15 cellular contexts compared by ENCODE assay signal in genomic region chr1:30511106-30511505, GRCh38.
A peak's percentile ranks its signal among the peaks of the same experiment; 100 is the strongest.
DNase-seq lines count a peak whose midpoint lies in the region; FAIRE-seq and TF ChIP-seq lines count a peak whose summit lies in the region.
"Had no signal": no experiment of that assay in that cellular context is flagged by ENCODE, and none has a peak within 500 bp of the region (broad histone marks: within the 10 kb centered on the region; RNA-seq: fewer than 3 reads in every experiment).

No MANE protein-coding gene starts in this region.

- peak; percentile 20 for FAIRE-seq in keratinocyte (lab: Jason Lieb, UNC)
- FAIRE-seq: GM19239, H54 had no signal

- DNase-seq in H9, result peak; percentile 17
- DNase-seq in ecto neural progenitor cell (ENCODE audit: low spot score), result peak; percentile 24
- no peak for DNase-seq in keratinocyte (ENCODE audit: low read depth, low spot score)
- peak; percentile 2 for DNase-seq in progenitor cell of endocrine pancreas (ENCODE audit: low spot score, unreplicated experiment)
- DNase-seq in pons (ENCODE audit: low spot score), result no peak
- no peak for DNase-seq in stimulated activated CD8-positive, alpha-beta memory T cell treated with anti-CD3 and anti-CD28 coated beads, Interleukin-4, amount 100 ng/mL, for 48 hours
- DNase-seq in amniotic stem cell (lab: John Stamatoyannopoulos, UW), result no peak
- DNase-seq: ACHN; CD4-positive, CD25-positive, alpha-beta regulatory T cell; DMS53; GF-D8 had no signal

- H3K9me3 Mint-ChIP-seq in H9 (no peaks in the 10 kb centered on the region; a peak in 1 of 5 replicates), progenitor cell of endocrine pancreas (ENCODE audit: low read depth) (no peaks in the 10 kb centered on the region)

- H2BK120ac ChIP-seq in H9 (ENCODE audit: low read depth, low read length, poor library complexity, severe bottlenecking), result no peak overlapping the region

- no peaks in the 10 kb centered on the region for H3K79me1 ChIP-seq in H9 (ENCODE audit: insufficient read depth, low read depth, low read length, poor library complexity, severe bottlenecking)

- H3K27me3 Mint-ChIP-seq in H9 (ENCODE audit: low read depth) (peaks cover 4% of the 10 kb centered on the region), progenitor cell of endocrine pancreas (peaks cover 13% of the 10 kb centered on the region)

- H2BK5ac ChIP-seq in H9 (ENCODE audit: insufficient read length, low read length), result no peak overlapping the region

- TF ChIP-seq CTCF in H9 (conservative IDR thresholded peaks at IDR 0.05) (no peak), keratinocyte (optimal IDR thresholded peaks at IDR 0.05 in 1 of 3, IDR thresholded peaks at IDR 0.05 in 1 of 3, conservative IDR thresholded peaks at IDR 0.05 in 1 of 3; ENCODE audit: extremely low read depth in 1 of 3, insufficient read depth in 2 of 3, low read length in 3 of 3) (no peak), progenitor cell of endocrine pancreas (IDR thresholded peaks at IDR 0.05; ENCODE audit: unreplicated experiment) (no peak)

- no peaks in the 10 kb centered on the region for H4K20me1 ChIP-seq in H9 (ENCODE audit: control insufficient read depth, insufficient read depth, insufficient read length)
- no peaks in the 10 kb centered on the region for H4K20me1 ChIP-seq in keratinocyte (ENCODE audit: control insufficient read depth, extremely low read depth, insufficient read depth, low read length)

- H3K4me2 ChIP-seq in H9 (ENCODE audit: insufficient read depth, insufficient read length, low read length) (no peak overlapping the region), keratinocyte (ENCODE audit: control insufficient read depth, extremely low read depth, insufficient read depth, low read depth, low read length) (peak overlapping the region; percentile 46)
- H3K4me2 ChIP-seq: BLaER1 treated with 17β-estradiol and CSF1 and Interleukin-3, amounts not matched to agents 10 nM and 100 nM had no signal

- H3K23me2 ChIP-seq in H9 (ENCODE audit: insufficient read length, low read depth, low read length, poor library complexity, severe bottlenecking), result no peaks in the 10 kb centered on the region

- WGBS in H9 (ENCODE audit: extremely low coverage, insufficient read length, low lambda C conversion rate), result no CpG with 5 or more reads among the region's 5 CpGs

- H3K9me1 ChIP-seq in keratinocyte (ENCODE audit: control insufficient read depth, extremely low read depth, insufficient read depth, low read length), result no peaks in the 10 kb centered on the region

- no peak overlapping the region for H4K91ac ChIP-seq in H9 (ENCODE audit: insufficient read length, low read depth, low read length)

- no peak overlapping the region for H3K18ac ChIP-seq in H9 (ENCODE audit: insufficient read length, low read depth, low read length)

- H3K4me1 Mint-ChIP-seq in H9 (peaks cover 29 to 38% of the 10 kb centered on the region in 2 experiments), progenitor cell of endocrine pancreas (ENCODE audit: low read depth) (no peaks in the 10 kb centered on the region)
- H3K4me1 Mint-ChIP-seq: CD4-positive, CD25-positive, alpha-beta regulatory T cell; IgD-negative memory B cell had no signal

- H2AFZ ChIP-seq in H9 (ENCODE audit: low read length) (no peak overlapping the region), keratinocyte (ENCODE audit: control insufficient read depth, low read length) (no peak overlapping the region)

- no peak overlapping the region for H4K8ac ChIP-seq in H9 (replicated peaks; ENCODE audit: insufficient read length, low read depth, low read length)

- H3K4me3 Mint-ChIP-seq in H9 (no peak overlapping the region; a peak in 1 of 5 replicates), progenitor cell of endocrine pancreas (ENCODE audit: low read depth) (no peak overlapping the region)
- H3K4me3 Mint-ChIP-seq: CD4-positive, CD25-positive, alpha-beta regulatory T cell; IgD-negative memory B cell had no signal

- no peak overlapping the region for H3K14ac ChIP-seq in H9 (ENCODE audit: insufficient read depth, low read length)

- no peak overlapping the region for H2BK15ac ChIP-seq in H9 (ENCODE audit: low read depth, low read length)

- dilution Hi-C loops in keratinocyte (cut with MboI; ENCODE audit: extremely low pct_ligation_motif_present, low sequenced_read_pairs), result no loop called here

- no peak overlapping the region for H2AK5ac ChIP-seq in H9 (ENCODE audit: insufficient read length, low read length)

- no peak overlapping the region for H3K56ac ChIP-seq in H9 (ENCODE audit: insufficient read length, low read depth, low read length)

- H3K9me3 ChIP-seq in H9 (ENCODE audit: control insufficient read depth, low read depth, low read length) (no peaks in the 10 kb centered on the region), keratinocyte (ENCODE audit: control insufficient read depth, low read depth, low read length) (no peaks in the 10 kb centered on the region)
- H3K9me3 ChIP-seq: BLaER1 treated with 17β-estradiol and CSF1 and Interleukin-3, amounts not matched to agents 10 nM and 100 nM had no signal

- H3T11ph ChIP-seq in H9 (ENCODE audit: low read length), result no peak overlapping the region

- H3K27ac ChIP-seq in H9 (ENCODE audit: insufficient read length, low read depth, low read length) (no peak overlapping the region), keratinocyte (ENCODE audit: control insufficient read depth, insufficient read depth, low read length) (no peak overlapping the region)
- H3K27ac ChIP-seq: BLaER1 treated with 17β-estradiol and CSF1 and Interleukin-3, amounts not matched to agents 10 nM and 100 nM had no signal

- H3K4ac ChIP-seq in H9 (ENCODE audit: low read depth, low read length), result no peak overlapping the region

- H3K79me2 ChIP-seq in H9 (ENCODE audit: insufficient read depth, low read length) (no peaks in the 10 kb centered on the region), keratinocyte (ENCODE audit: control insufficient read depth, insufficient read depth, low read length) (no peaks in the 10 kb centered on the region)

- H3K9ac ChIP-seq in H9 (ENCODE audit: extremely low read depth, insufficient read length, low read length), result no peak overlapping the region
- H3K9ac ChIP-seq in keratinocyte (ENCODE audit: control insufficient read depth, extremely low read depth, insufficient read depth, low read length), result no peak overlapping the region
- H3K9ac ChIP-seq: BLaER1 treated with 17β-estradiol and CSF1 and Interleukin-3, amounts not matched to agents 10 nM and 100 nM had no signal

- no peak overlapping the region for H2BK12ac ChIP-seq in H9 (ENCODE audit: insufficient read length, low read depth, low read length)

- H3K36me3 ChIP-seq in keratinocyte (ENCODE audit: control insufficient read depth in 2 of 2, extremely low read depth in 1 of 2, insufficient read depth in 2 of 2, low read length in 2 of 2), result no peaks in the 10 kb centered on the region
- H3K36me3 ChIP-seq: BLaER1 treated with 17β-estradiol and CSF1 and Interleukin-3, amounts not matched to agents 10 nM and 100 nM had no signal

- H3K4me3 ChIP-seq in keratinocyte (ENCODE audit: control insufficient read depth in 2 of 3, extremely low read depth in 1 of 3, insufficient read depth in 2 of 3, low read depth in 1 of 3, low read length in 3 of 3), result no peak overlapping the region
- H3K4me3 ChIP-seq: BLaER1 treated with 17β-estradiol and CSF1 and Interleukin-3, amounts not matched to agents 10 nM and 100 nM had no signal

- H3K27ac Mint-ChIP-seq in H9, result no peak overlapping the region; a peak in 1 of 7 replicates
- no peak overlapping the region for H3K27ac Mint-ChIP-seq in progenitor cell of endocrine pancreas
- H3K27ac Mint-ChIP-seq: CD4-positive, CD25-positive, alpha-beta regulatory T cell; IgD-negative memory B cell had no signal

- H3K4me1 ChIP-seq in H9 (ENCODE audit: insufficient read depth, low read length) (no peaks in the 10 kb centered on the region), keratinocyte (ENCODE audit: control insufficient read depth, extremely low read depth, insufficient read depth, low read length) (peaks cover 17% of the 10 kb centered on the region)
- H3K4me1 ChIP-seq: BLaER1 treated with 17β-estradiol and CSF1 and Interleukin-3, amounts not matched to agents 10 nM and 100 nM had no signal

- H3K27me3 ChIP-seq in H9 (ENCODE audit: insufficient read depth, low read length), result no peaks in the 10 kb centered on the region
- no peaks in the 10 kb centered on the region for H3K27me3 ChIP-seq in keratinocyte (ENCODE audit: control insufficient read depth, extremely low read depth, insufficient read depth, low read length)
- H3K27me3 ChIP-seq: BLaER1 treated with 17β-estradiol and CSF1 and Interleukin-3, amounts not matched to agents 10 nM and 100 nM had no signal

- H2BK20ac ChIP-seq in H9 (ENCODE audit: low read depth, low read length, poor library complexity, severe bottlenecking), result no peak overlapping the region

- H4K5ac ChIP-seq in H9 (ENCODE audit: insufficient read length, low read depth, low read length), result no peak overlapping the region

- H3K23ac ChIP-seq in H9 (ENCODE audit: insufficient read length, low read depth, low read length), result no peak overlapping the region

- H3K36me3 Mint-ChIP-seq in H9 (ENCODE audit: insufficient read depth in 1 of 3, low read depth in 3 of 3) (no peaks in the 10 kb centered on the region), progenitor cell of endocrine pancreas (ENCODE audit: insufficient read depth) (no peaks in the 10 kb centered on the region)
- H3K36me3 Mint-ChIP-seq: CD4-positive, CD25-positive, alpha-beta regulatory T cell; IgD-negative memory B cell had no signal

Comparison
In these comparisons a context has a peak if more than half of its experiments do, and no peak if none do; other contexts are left out.
1. DNase-seq: peak in H9 (single experiment), ecto neural progenitor cell (single experiment) and progenitor cell of endocrine pancreas (single experiment); none in keratinocyte (single experiment), pons (single experiment), stimulated activated CD8-positive, alpha-beta memory T cell treated with anti-CD3 and anti-CD28 coated beads, Interleukin-4, amount 100 ng/mL, for 48 hours (single experiment) and amniotic stem cell (single experiment).